Comparison of ENCODE assay signal across 8 cellular contexts in the genomic region with DNA sequence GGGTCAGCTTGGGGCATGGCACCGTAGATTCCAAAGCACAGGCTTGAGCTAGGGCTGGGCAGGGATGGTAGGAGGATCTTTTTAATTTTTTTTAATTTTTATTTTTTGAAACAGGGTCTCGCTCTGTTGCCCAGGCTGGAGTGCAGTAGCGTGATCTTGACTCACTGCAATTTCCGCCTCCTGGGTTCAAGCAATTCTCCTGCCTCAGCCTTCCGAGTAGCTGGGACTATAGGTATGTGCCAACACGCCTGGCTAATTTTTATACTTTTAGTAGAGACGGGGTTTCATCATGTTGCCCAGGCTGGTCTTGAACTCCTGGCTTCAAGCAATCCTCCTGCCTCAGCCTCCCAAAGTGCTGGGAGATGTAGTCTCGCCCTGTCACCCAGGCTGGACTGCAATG. TPM values are rescaled to one million over a fixed set of nuclear protein-coding genes. Genes with fewer than 3 reads are reported as not detected.
DNase-seq lines count a peak whose midpoint lies in the region; ATAC-seq and TF ChIP-seq lines count a peak whose summit lies in the region.
"Not testable (repeated sequence)": the region's sequence is repeated elsewhere in the genome, so short reads cannot be mapped to it uniquely, and the experiment has no call there.

No MANE protein-coding gene starts in this region.

- H3K27ac ChIP-seq in BLaER1: peak overlapping the region; percentile 95
- H3K27ac ChIP-seq in PC-9: peak overlapping the region; percentile 100
- peak overlapping the region; percentile 6 to 57 for H3K27ac ChIP-seq in esophagus (ENCODE audit: low read depth in 2 of 2, low read length in 1 of 2)

- H2AFZ ChIP-seq in PC-9: not testable (repeated sequence)

- POLR2A ChIA-PET in PC-9 (lab: Charles Lee; ENCODE audit: unreplicated experiment): not testable (repeated sequence)
- POLR2A ChIA-PET in activated CD4-positive, alpha-beta memory T cell treated with anti-CD3 and anti-CD28 coated beads for 36 hours (lab: Charles Lee): interaction anchor here (3.1 to 8.2 kb wide), 2 partner anchors 9 to 11 kb away, joined by 29 to 127 read pairs; no protein-coding TSS in a partner anchor

- peaks cover 73% of the 10 kb centered on the region for H3K79me2 ChIP-seq in PC-9 (ENCODE audit: low read depth)

- not testable (repeated sequence) for H3K27me3 Mint-ChIP-seq in activated CD4-positive, alpha-beta memory T cell treated with anti-CD3 and anti-CD28 coated beads for 36 hours; activated naive CD4-positive, alpha-beta T cell treated with anti-CD3 and anti-CD28 coated beads, Interleukin-2, amount 50 U/mL, for 24 hours; natural killer cell (ENCODE audit: low read depth in 2 of 2); stimulated activated naive CD8-positive, alpha-beta T cell treated with anti-CD3 and anti-CD28 coated beads, Interleukin-15, amount 100 ng/mL, for 72 hours

- H3K27ac Mint-ChIP-seq in activated CD4-positive, alpha-beta memory T cell treated with anti-CD3 and anti-CD28 coated beads for 36 hours: peak overlapping the region; percentile 99
- H3K27ac Mint-ChIP-seq in activated naive CD4-positive, alpha-beta T cell treated with anti-CD3 and anti-CD28 coated beads, Interleukin-2, amount 50 U/mL, for 24 hours: peak overlapping the region; percentile 99
- H3K27ac Mint-ChIP-seq in natural killer cell: peak overlapping the region; percentile 100
- peak overlapping the region; percentile 96 to 97 for H3K27ac Mint-ChIP-seq in stimulated activated naive CD8-positive, alpha-beta T cell treated with anti-CD3 and anti-CD28 coated beads, Interleukin-15, amount 100 ng/mL, for 72 hours

- not testable (repeated sequence) for BruUV-seq in PC-9 (replicated peaks; lab: Mats Ljungman, UMichigan)

- H3K4me3 ChIP-seq in BLaER1; esophagus (ENCODE audit: low read depth in 1 of 2, low read length in 2 of 2): not testable (repeated sequence)
- H3K4me3 ChIP-seq in GM12864 (ENCODE audit: low read depth, low read length): peak overlapping the region; percentile 33
- H3K4me3 ChIP-seq in PC-9: peak overlapping the region; percentile 79; the same call in 1 of the 2 replicates

- peaks cover 83% of the 10 kb centered on the region for H3K4me1 ChIP-seq in BLaER1
- H3K4me1 ChIP-seq in PC-9 (replicated peaks; ENCODE audit: insufficient read depth): peaks cover 69% of the 10 kb centered on the region
- H3K4me1 ChIP-seq in esophagus (ENCODE audit: control insufficient read depth in 2 of 2, insufficient read depth in 2 of 2, low read length in 1 of 2): peaks cover 0 to 25% of the 10 kb centered on the region in 2 donors

- intact Hi-C loops in PC-9 (cut with micrococcal nuclease; ENCODE audit: unreplicated experiment): loop anchor here (5.0 to 10.0 kb wide), 4 partner anchors 78 to 566 kb away; a partner anchor contains a TSS
- intact Hi-C loops in activated CD4-positive, alpha-beta memory T cell treated with anti-CD3 and anti-CD28 coated beads for 36 hours (cut with micrococcal nuclease): loop anchor here (1.0 to 10.0 kb wide), 6 partner anchors 8 to 1208 kb away; a partner anchor contains a TSS
- intact Hi-C loops in natural killer cell (cut with micrococcal nuclease): loop anchor here (1.0 to 5.0 kb wide), 2 partner anchors 8 to 78 kb away; a partner anchor contains a TSS

- not testable (repeated sequence) for H3K9me3 Mint-ChIP-seq in activated CD4-positive, alpha-beta memory T cell treated with anti-CD3 and anti-CD28 coated beads for 36 hours; activated naive CD4-positive, alpha-beta T cell treated with anti-CD3 and anti-CD28 coated beads, Interleukin-2, amount 50 U/mL, for 24 hours; natural killer cell; stimulated activated naive CD8-positive, alpha-beta T cell treated with anti-CD3 and anti-CD28 coated beads, Interleukin-15, amount 100 ng/mL, for 72 hours

- H3K9me3 ChIP-seq in BLaER1; PC-9 (ENCODE audit: insufficient read depth, low read depth); esophagus (ENCODE audit: control insufficient read depth in 2 of 2, insufficient read depth in 1 of 2, low read depth in 1 of 2, low read length in 1 of 2): not testable (repeated sequence)

- not testable (repeated sequence) for DNase-seq in GM12864 (ENCODE audit: low read depth); PC-9; activated CD4-positive, alpha-beta memory T cell treated with anti-CD3 and anti-CD28 coated beads for 36 hours; natural killer cell; stimulated activated naive CD8-positive, alpha-beta T cell treated with anti-CD3 and anti-CD28 coated beads, Interleukin-15, amount 100 ng/mL, for 72 hours

- not testable (repeated sequence) for ATAC-seq in natural killer cell; stimulated activated naive CD8-positive, alpha-beta T cell treated with anti-CD3 and anti-CD28 coated beads, Interleukin-15, amount 100 ng/mL, for 72 hours

- 89 to 93% methylated on average over 8 of the region's 8 CpGs for WGBS in esophagus, 2 donors

- H4K20me1 ChIP-seq in BLaER1: peaks cover 31% of the 10 kb centered on the region
- H4K20me1 ChIP-seq in PC-9 (ENCODE audit: insufficient read depth): not testable (repeated sequence)

- H3K36me3 ChIP-seq in BLaER1: peaks cover 28% of the 10 kb centered on the region
- H3K36me3 ChIP-seq in PC-9 (ENCODE audit: low read depth); esophagus (ENCODE audit: control insufficient read depth in 2 of 2, insufficient read depth in 2 of 2, low read length in 1 of 2): not testable (repeated sequence)

- H3K4me1 Mint-ChIP-seq in activated CD4-positive, alpha-beta memory T cell treated with anti-CD3 and anti-CD28 coated beads for 36 hours (ENCODE audit: low read depth): peaks cover 70% of the 10 kb centered on the region
- H3K4me1 Mint-ChIP-seq in activated naive CD4-positive, alpha-beta T cell treated with anti-CD3 and anti-CD28 coated beads, Interleukin-2, amount 50 U/mL, for 24 hours: peaks cover 76% of the 10 kb centered on the region
- H3K4me1 Mint-ChIP-seq in natural killer cell: peaks cover 67 to 84% of the 10 kb centered on the region in 2 donors
- peaks cover 87% of the 10 kb centered on the region for H3K4me1 Mint-ChIP-seq in stimulated activated naive CD8-positive, alpha-beta T cell treated with anti-CD3 and anti-CD28 coated beads, Interleukin-15, amount 100 ng/mL, for 72 hours

- peak overlapping the region; percentile 81; the same call in 1 of the 2 replicates for H3K9ac ChIP-seq in BLaER1

- not testable (repeated sequence) for TF ChIP-seq CTCF in GM12864 (IDR thresholded peaks at IDR 0.05; ENCODE audit: low read depth, low read length, missing control alignments); PC-9 (conservative IDR thresholded peaks at IDR 0.05); natural killer cell (IDR thresholded peaks at IDR 0.05)

- H3F3A ChIP-seq in PC-9 (ENCODE audit: insufficient read depth, low read depth): peaks cover 72% of the 10 kb centered on the region

- H3K4me2 ChIP-seq in BLaER1 (peak overlapping the region; percentile 93), PC-9 (peak overlapping the region; percentile 93)

- not testable (repeated sequence) for H3K9me2 ChIP-seq in PC-9 (ENCODE audit: insufficient read depth)

- H3K4me3 Mint-ChIP-seq in activated CD4-positive, alpha-beta memory T cell treated with anti-CD3 and anti-CD28 coated beads for 36 hours: peak overlapping the region; percentile 88
- peak overlapping the region; percentile 96 for H3K4me3 Mint-ChIP-seq in activated naive CD4-positive, alpha-beta T cell treated with anti-CD3 and anti-CD28 coated beads, Interleukin-2, amount 50 U/mL, for 24 hours
- peak overlapping the region; percentile 95 for H3K4me3 Mint-ChIP-seq in natural killer cell
- H3K4me3 Mint-ChIP-seq in stimulated activated naive CD8-positive, alpha-beta T cell treated with anti-CD3 and anti-CD28 coated beads, Interleukin-15, amount 100 ng/mL, for 72 hours: peak overlapping the region; percentile 92 to 98

- peaks cover 52% of the 10 kb centered on the region for H3K36me3 Mint-ChIP-seq in activated CD4-positive, alpha-beta memory T cell treated with anti-CD3 and anti-CD28 coated beads for 36 hours
- peaks cover 14% of the 10 kb centered on the region for H3K36me3 Mint-ChIP-seq in activated naive CD4-positive, alpha-beta T cell treated with anti-CD3 and anti-CD28 coated beads, Interleukin-2, amount 50 U/mL, for 24 hours
- H3K36me3 Mint-ChIP-seq in natural killer cell: not testable (repeated sequence)

- H3K27me3 ChIP-seq in BLaER1; PC-9 (ENCODE audit: insufficient read depth, low read depth); esophagus (ENCODE audit: control insufficient read depth in 1 of 2, insufficient read depth in 2 of 2, low read length in 2 of 2): not testable (repeated sequence)

- CTCF ChIA-PET in PC-9 (lab: Charles Lee): interaction anchor here (2.0 kb wide), 1 partner anchor 16 kb away, joined by 9 read pairs; no protein-coding TSS in a partner anchor
- CTCF ChIA-PET in activated CD4-positive, alpha-beta memory T cell treated with anti-CD3 and anti-CD28 coated beads for 36 hours (lab: Charles Lee): interaction anchor here (2.3 to 18.5 kb wide), 3 partner anchors 12 to 98 kb away, joined by 8 to 856 read pairs (median 417); a partner anchor contains a TSS

RNA-seq across cellular contexts. Expression of a gene that starts 2.7 kb away (rescaled TPM):
- total RNA-seq in PC-9 (2021) (132 and 179 TPM in 2 replicates), natural killer cell (100 to 1,000 TPM; 146 to 201 (median 177) TPM)
- total RNA-seq in activated CD4-positive, alpha-beta memory T cell treated with anti-CD3 and anti-CD28 coated beads for 36 hours: 100 to 1,000 TPM; 136 to 141 TPM
- 1 to 10 TPM; 5.8 to 6.4 TPM for polyA plus RNA-seq in esophagus

RNA-seq across cellular contexts. Expression of a gene that starts 13.0 kb away (rescaled TPM):
- total RNA-seq in PC-9 (2021) (16.4 and 22.6 TPM in 2 replicates), natural killer cell (10 to 100 TPM; 55.1 to 57.5 (median 56.2) TPM)
- 10 to 100 TPM; 14.1 to 15.2 TPM for total RNA-seq in activated CD4-positive, alpha-beta memory T cell treated with anti-CD3 and anti-CD28 coated beads for 36 hours
- polyA plus RNA-seq in esophagus: 10 to 100 TPM in 1 of 2 donors, 1 to 10 TPM in 1; 7.7 to 12.8 TPM

Comparison
In these comparisons a context has a peak if more than half of its experiments do, and no peak if none do; other contexts are left out.
1. H3K27ac ChIP-seq: peak in every context shown above with its lines; median percentile 100 in PC-9; 95 in BLaER1; 32 in esophagus.